In genomic region chr2:69453475-69454129, GRCh38 we compare ENCODE assay signal across 9 cellular contexts. TPM values are rescaled to one million over a fixed set of nuclear protein-coding genes. Genes with fewer than 3 reads are reported as not detected.
DNase-seq lines count a peak whose midpoint lies in the region; ATAC-seq, FAIRE-seq and TF ChIP-seq lines count a peak whose summit lies in the region.
"Had no signal": no experiment of that assay in that cellular context is flagged by ENCODE, and none has a peak within 500 bp of the region (broad histone marks: within the 10 kb centered on the region; RNA-seq: fewer than 3 reads in every experiment).

No MANE protein-coding gene starts in this region.

- no peak overlapping the region for H3K4me3 Mint-ChIP-seq in activated T-helper 2 cell treated with anti-CD3 and anti-CD28 coated beads, Interferon-gamma antibody, Interleukin-2, Interleukin-4, amounts not matched to agents 10 μg/mL and 5 μg/mL and 100 μg/mL, durations not matched to agents 14 hours and 24 hours and 36 hours (ENCODE audit: low read depth)
- H3K4me3 Mint-ChIP-seq: neural crest cell had no signal

- ATAC-seq in GM19324 (IDR thresholded peaks at IDR 0.05; ENCODE audit: low FRiP score, unreplicated experiment) (peak; percentile 70), HG03060 (IDR thresholded peaks at IDR 0.05; ENCODE audit: low read depth, unreplicated experiment) (peak; percentile 73), pancreas (no peak)

- no peaks in the 10 kb centered on the region for H3K27me3 Mint-ChIP-seq in activated T-helper 2 cell treated with anti-CD3 and anti-CD28 coated beads, Interferon-gamma antibody, Interleukin-2, Interleukin-4, amounts not matched to agents 10 μg/mL and 5 μg/mL and 100 μg/mL, durations not matched to agents 14 hours and 24 hours and 36 hours (ENCODE audit: low read depth)

- 70 to 71% methylated on average over 4 of the region's 4 CpGs for WGBS in pancreas, 2 donors

- DNase-seq in GM12865 (ENCODE audit: low read depth) = peak; percentile 75
- DNase-seq in activated T-helper 2 cell treated with anti-CD3 and anti-CD28 coated beads, Interferon-gamma antibody, Interleukin-2, Interleukin-4, amounts not matched to agents 10 μg/mL and 5 μg/mL and 100 μg/mL, durations not matched to agents 14 hours and 24 hours and 36 hours (ENCODE audit: low spot score) = no peak
- no peak for DNase-seq in HuH-7 (ENCODE audit: low spot score)
- no peak for DNase-seq in HCEC 1CT
- no peak for DNase-seq in OCI-M1 (lab: John Stamatoyannopoulos, UW)
- DNase-seq in pancreas = no peak

- H3K36me3 ChIP-seq in pancreas = no peaks in the 10 kb centered on the region

- no peaks in the 10 kb centered on the region for H3K9me3 ChIP-seq in pancreas

- no peaks in the 10 kb centered on the region for H3K36me3 Mint-ChIP-seq in activated T-helper 2 cell treated with anti-CD3 and anti-CD28 coated beads, Interferon-gamma antibody, Interleukin-2, Interleukin-4, amounts not matched to agents 10 μg/mL and 5 μg/mL and 100 μg/mL, durations not matched to agents 14 hours and 24 hours and 36 hours (ENCODE audit: low read depth)

- H3K27ac Mint-ChIP-seq in activated T-helper 2 cell treated with anti-CD3 and anti-CD28 coated beads, Interferon-gamma antibody, Interleukin-2, Interleukin-4, amounts not matched to agents 10 μg/mL and 5 μg/mL and 100 μg/mL, durations not matched to agents 14 hours and 24 hours and 36 hours = peak overlapping the region; percentile 11

- H3K4me1 ChIP-seq in pancreas = no peaks in the 10 kb centered on the region

- H3K27ac ChIP-seq in pancreas = no peak overlapping the region

- H3K9me3 Mint-ChIP-seq in activated T-helper 2 cell treated with anti-CD3 and anti-CD28 coated beads, Interferon-gamma antibody, Interleukin-2, Interleukin-4, amounts not matched to agents 10 μg/mL and 5 μg/mL and 100 μg/mL, durations not matched to agents 14 hours and 24 hours and 36 hours = no peaks in the 10 kb centered on the region
- H3K9me3 Mint-ChIP-seq: neural crest cell had no signal

- intact Hi-C loops in activated T-helper 2 cell treated with anti-CD3 and anti-CD28 coated beads, Interferon-gamma antibody, Interleukin-2, Interleukin-4, amounts not matched to agents 10 μg/mL and 5 μg/mL and 100 μg/mL, durations not matched to agents 14 hours and 24 hours and 36 hours (cut with micrococcal nuclease) = loop anchor here (1.0 kb wide), 2 partner anchors 16 to 54 kb away; partner anchors contain the start of gene NFU1
- intact Hi-C loops in pancreas (cut with DNase I) = no loop called here

- TF ChIP-seq CTCF in GM12865 (IDR thresholded peaks at IDR 0.05; ENCODE audit: insufficient read depth, low read depth, low read length, missing control alignments) (no peak), pancreas (IDR thresholded peaks at IDR 0.05) (no peak)

- no peaks in the 10 kb centered on the region for H3K27me3 ChIP-seq in pancreas

- peaks cover 13% of the 10 kb centered on the region for H3K4me1 Mint-ChIP-seq in activated T-helper 2 cell treated with anti-CD3 and anti-CD28 coated beads, Interferon-gamma antibody, Interleukin-2, Interleukin-4, amounts not matched to agents 10 μg/mL and 5 μg/mL and 100 μg/mL, durations not matched to agents 14 hours and 24 hours and 36 hours (ENCODE audit: low read depth)

- FAIRE-seq in pancreas (lab: Jason Lieb, UNC) = no peak

- no peak overlapping the region for H3K4me3 ChIP-seq in GM12865 (ENCODE audit: low read depth, low read length)
- no peak overlapping the region for H3K4me3 ChIP-seq in pancreas

RNA-seq across cellular contexts. Expression of gene NFU1, which starts 16.4 kb away (rescaled TPM):
- 54.3 and 57.9 TPM in 2 replicates for total RNA-seq in activated T-helper 2 cell treated with anti-CD3 and anti-CD28 coated beads, Interferon-gamma antibody, Interleukin-2, Interleukin-4, amounts not matched to agents 10 μg/mL and 5 μg/mL and 100 μg/mL, durations not matched to agents 14 hours and 24 hours and 36 hours
- 10 to 100 TPM; 16.0 to 20.4 (median 18.4) TPM for total RNA-seq in pancreas
- 10 to 100 TPM; 32.4 to 40.6 TPM for polyA plus RNA-seq in pancreas

Comparison
In these comparisons a context has a peak if more than half of its experiments do, and no peak if none do; other contexts are left out.
1. ATAC-seq: peak in GM19324 (single experiment) and HG03060 (single experiment); none in pancreas (0 of 4).